Comparison of ENCODE assay signal across 1 cellular context in the genomic region with DNA sequence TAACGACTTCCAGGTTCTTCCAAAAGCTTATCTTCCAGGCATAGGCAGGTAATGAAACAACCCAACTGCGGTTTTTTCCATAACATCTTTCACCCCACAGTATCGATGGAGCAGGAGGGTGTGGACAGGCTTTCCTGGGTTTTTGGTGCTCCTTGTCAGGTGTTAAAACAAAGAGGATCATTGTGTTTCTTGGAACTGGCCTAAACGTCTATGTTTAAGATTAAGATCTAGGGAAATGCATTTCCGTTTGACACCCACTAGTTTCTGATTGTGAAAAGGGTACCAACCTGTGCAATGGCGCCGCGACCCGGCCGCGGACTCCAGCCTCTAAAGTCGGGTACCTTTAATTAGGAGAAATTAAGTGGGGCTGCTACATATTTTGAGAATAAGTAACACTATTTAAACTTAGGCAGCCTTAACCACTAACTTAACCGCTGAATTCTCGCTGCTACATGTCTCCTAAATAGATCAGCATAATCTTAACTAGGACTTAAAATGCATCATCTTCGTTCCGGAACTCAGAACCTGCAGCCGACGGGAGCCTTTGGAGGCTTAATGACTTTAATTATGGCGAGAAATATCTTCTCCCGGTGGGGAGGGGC.
TF ChIP-seq lines count a peak whose summit lies in the region.

No MANE protein-coding gene starts in this region.

TF ChIP-seq in endothelial cell of umbilical vein, 7 proteins besides CTCF, POLR2A, EP300 and RAD21:
- TF ChIP-seq MYC (IDR thresholded peaks at IDR 0.05; ENCODE audit: low read depth, low read length) (no peak), GATA2 (IDR thresholded peaks at IDR 0.05; ENCODE audit: insufficient read depth, insufficient read length, low read depth, low read length) (peak; percentile 52), JUN (IDR thresholded peaks at IDR 0.05; ENCODE audit: borderline replicate concordance, insufficient read depth, insufficient read length, low read depth) (no peak), EZH2 (IDR thresholded peaks at IDR 0.05; ENCODE audit: borderline replicate concordance, low read depth, low read length, severe bottlenecking) (no peak)
- TF ChIP-seq, protein P1, sequence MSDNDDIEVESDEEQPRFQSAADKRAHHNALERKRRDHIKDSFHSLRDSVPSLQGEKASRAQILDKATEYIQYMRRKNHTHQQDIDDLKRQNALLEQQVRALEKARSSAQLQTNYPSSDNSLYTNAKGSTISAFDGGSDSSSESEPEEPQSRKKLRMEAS (IDR thresholded peaks at IDR 0.05; ENCODE audit: insufficient read depth, insufficient read length) = no peak
